Comparison of ENCODE assay signal across 8 cellular contexts in the genomic region with DNA sequence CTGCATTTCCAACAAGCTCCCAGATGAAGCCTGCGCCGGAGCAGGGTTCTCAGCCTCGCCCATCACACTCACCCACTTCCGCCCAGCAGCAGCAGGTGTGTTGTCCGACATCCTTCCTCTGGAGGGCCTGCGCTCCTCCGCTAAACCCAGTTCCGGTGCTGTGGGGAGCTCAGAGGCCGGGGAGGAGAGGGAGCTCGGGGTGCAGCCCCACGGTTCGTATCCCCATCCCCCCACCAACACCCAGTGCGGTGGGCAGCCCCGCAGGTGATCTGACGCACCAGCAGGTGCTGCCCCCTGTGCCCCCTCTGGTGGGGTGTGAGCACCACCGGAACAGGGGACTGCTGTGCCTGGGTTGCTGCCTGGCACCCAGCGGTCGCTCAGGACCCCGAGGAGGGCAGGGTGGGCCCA. TPM values are rescaled to one million over a fixed set of nuclear protein-coding genes. Genes with fewer than 3 reads are reported as not detected.
DNase-seq lines count a peak whose midpoint lies in the region; ATAC-seq, FAIRE-seq and TF ChIP-seq lines count a peak whose summit lies in the region.

No MANE protein-coding gene starts in this region.

- H3K9ac ChIP-seq in HepG2 (ENCODE audit: insufficient read depth, low read depth, low read length) = no peak overlapping the region

- no peak overlapping the region for H3K4me3 ChIP-seq in HepG2 (replicated peaks in 1 of 3; ENCODE audit: insufficient read depth in 1 of 3, low read depth in 2 of 3, low read length in 3 of 3)
- H3K4me3 ChIP-seq in right lobe of liver = no peak overlapping the region

- H3K4me1 Mint-ChIP-seq in immature natural killer cell (peaks cover 31 to 43% of the 10 kb centered on the region in 2 donors), progenitor cell of endocrine pancreas (ENCODE audit: low read depth) (peaks cover 9% of the 10 kb centered on the region)

- DNase-seq in HepG2 (ENCODE audit: low spot score) (no peak), right lobe of liver (no peak), immature natural killer cell (peak; percentile 48 to 52 (median 48)), progenitor cell of endocrine pancreas (ENCODE audit: low spot score, unreplicated experiment) (no peak)
- DNase-seq in activated CD4-positive, alpha-beta T cell treated with anti-CD3 and anti-CD28 coated beads, Interleukin-2, amount 50 U/mL, for 1 hour = peak; percentile 27

- no peaks in the 10 kb centered on the region for H3K36me3 ChIP-seq in HepG2 (replicated peaks in 1 of 2; ENCODE audit: control insufficient read depth in 1 of 2, insufficient read depth in 2 of 2, low read length in 2 of 2)
- H3K36me3 ChIP-seq in right lobe of liver = no peaks in the 10 kb centered on the region

- POLR2A ChIA-PET in HepG2 (lab: Yijun Ruan, JAX) = no interaction called here

- H3K9me3 Mint-ChIP-seq in immature natural killer cell (no peaks in the 10 kb centered on the region), progenitor cell of endocrine pancreas (ENCODE audit: low read depth) (no peaks in the 10 kb centered on the region)

- intact Hi-C loops in HepG2 (cut with micrococcal nuclease; ENCODE audit: unreplicated experiment) = no loop called here
- intact Hi-C loops in right lobe of liver (cut with DNase I) = loop anchor here in 1 of 2 donors (5.0 kb wide), 1 partner anchor 131 kb away; no protein-coding TSS in a partner anchor

- peak overlapping the region; percentile 72 to 95 (median 91) for H3K27ac Mint-ChIP-seq in immature natural killer cell
- H3K27ac Mint-ChIP-seq in progenitor cell of endocrine pancreas = no peak overlapping the region

- H2AFZ ChIP-seq in HepG2 (ENCODE audit: low read length) = no peak overlapping the region

- TF ChIP-seq CTCF in HepG2 (CRISPR knock-in tag; IDR thresholded peaks at IDR 0.05) = no peak
- no peak for TF ChIP-seq CTCF in right lobe of liver (IDR thresholded peaks at IDR 0.05)
- TF ChIP-seq CTCF in progenitor cell of endocrine pancreas (IDR thresholded peaks at IDR 0.05; ENCODE audit: unreplicated experiment) = no peak

- no peaks in the 10 kb centered on the region for H4K20me1 ChIP-seq in HepG2 (ENCODE audit: insufficient read depth, low read length)

- 0 out of 2 replicates have a peak overlapping the region, but pooled peaks have one; percentile 3 for H3K4me2 ChIP-seq in HepG2 (ENCODE audit: low read depth, low read length)

- peak overlapping the region; percentile 78 to 91 (median 89) for H3K4me3 Mint-ChIP-seq in immature natural killer cell
- H3K4me3 Mint-ChIP-seq in progenitor cell of endocrine pancreas (ENCODE audit: low read depth) = no peak overlapping the region

- TF ChIP-seq RAD21 in HepG2 (CRISPR knock-in tag; IDR thresholded peaks at IDR 0.05) = no peak

- no peak overlapping the region for H3K27ac ChIP-seq in HepG2 (ENCODE audit: extremely low read length, insufficient read depth, low read length)
- H3K27ac ChIP-seq in right lobe of liver = no peak overlapping the region

- CTCF ChIA-PET in HepG2 (lab: Yijun Ruan, JAX; ENCODE audit: low intra/inter-chr PET ratio, low total read pairs) = no interaction called here

- TF ChIP-seq EP300 in HepG2 (IDR thresholded peaks at IDR 0.05; ENCODE audit: low read depth in 2 of 2, low read length in 2 of 2) (no peak), HepG2 (CRISPR knock-in tag; IDR thresholded peaks at IDR 0.05; ENCODE audit: borderline replicate concordance) (no peak)

- H3K27me3 ChIP-seq in HepG2 (ENCODE audit: control insufficient read depth in 1 of 2, insufficient read depth in 2 of 2, low read length in 2 of 2) (peaks cover 9 to 54% of the 10 kb centered on the region in 2 experiments), right lobe of liver (no peaks in the 10 kb centered on the region)

- FAIRE-seq in HepG2 (lab: Jason Lieb, UNC) = no peak

- H3K9me3 ChIP-seq in HepG2 (ENCODE audit: low read length) (no peaks in the 10 kb centered on the region), right lobe of liver (no peaks in the 10 kb centered on the region)

- ATAC-seq in HepG2 (no peak), right lobe of liver (no peak), GM18909 (IDR thresholded peaks at IDR 0.05; ENCODE audit: poor library complexity, unreplicated experiment) (no peak), HG03196 (IDR thresholded peaks at IDR 0.05; ENCODE audit: unreplicated experiment) (no peak), GM18511 (IDR thresholded peaks at IDR 0.05; ENCODE audit: unreplicated experiment) (no peak)

- in situ Hi-C loops in HepG2 (cut with HindIII; ENCODE audit: extremely low pct_ligation_motif_present, low pct_unique_long_range_greater_than_20kb) = no loop called here

- peaks cover 13% of the 10 kb centered on the region for H3K79me2 ChIP-seq in HepG2 (ENCODE audit: insufficient read depth, low read length)

- H3K27me3 Mint-ChIP-seq in immature natural killer cell (ENCODE audit: low read depth in 3 of 3) (peaks cover 0 to 6% (median 3%) of the 10 kb centered on the region in 3 donors), progenitor cell of endocrine pancreas (peaks cover 34% of the 10 kb centered on the region)

- peaks cover 31% of the 10 kb centered on the region for H3K4me1 ChIP-seq in HepG2 (ENCODE audit: insufficient read depth, low read length)
- H3K4me1 ChIP-seq in right lobe of liver = peaks cover 0 to 20% (median 8%) of the 10 kb centered on the region in 4 donors

- TF ChIP-seq POLR2A in HepG2 (IDR thresholded peaks at IDR 0.05; ENCODE audit: insufficient read depth in 1 of 2, low read depth in 2 of 2, low read length in 2 of 2) (no peak), right lobe of liver (IDR thresholded peaks at IDR 0.05) (no peak)

- 44% methylated on average over 8 of the region's 19 CpGs for WGBS in HepG2 (ENCODE audit: low lambda C conversion rate)
- WGBS in right lobe of liver (ENCODE audit: insufficient coverage, low coverage, low lambda C conversion rate, missing lambda C conversion rate) = 24% methylated on average over 4 of the region's 19 CpGs

- H3K36me3 Mint-ChIP-seq in immature natural killer cell (no peaks in the 10 kb centered on the region), progenitor cell of endocrine pancreas (ENCODE audit: insufficient read depth) (no peaks in the 10 kb centered on the region)

- BruUV-seq in HepG2 (replicated peaks; lab: Mats Ljungman, UMichigan) = no TSS peak

RNA-seq across cellular contexts. Expression of gene PEX10, which starts 3.4 kb away (rescaled TPM):
- total RNA-seq in HepG2 (2016; rRNA removed; fragmentation: Illumina TruSeq; extraction: Trizol) = 38.3 and 39.6 TPM in 2 replicates
- total RNA-seq in HepG2 (2016; cell fraction: cytosol; rRNA removed; fragmentation: Illumina TruSeq; extraction: Trizol; ENCODE audit: low read depth) = 20.2 and 25.8 TPM in 2 replicates
- total RNA-seq in HepG2 (2016; cell fraction: insoluble cytoplasmic fraction; rRNA removed; fragmentation: Illumina TruSeq; extraction: Trizol) = 37.8 and 38.9 TPM in 2 replicates
- total RNA-seq in HepG2 (2016; cell fraction: membrane; rRNA removed; fragmentation: Illumina TruSeq; extraction: Trizol) = 53.4 and 59.7 TPM in 2 replicates
- total RNA-seq in HepG2 (2016; cell fraction: nucleus; rRNA removed; fragmentation: Illumina TruSeq; extraction: Trizol) = 27.1 and 27.5 TPM in 2 replicates
- 16.1 and 21.0 TPM in 2 replicates for polyA plus RNA-seq in HepG2 (2011; rRNA removed)
- 16.3 and 20.9 TPM in 2 replicates for polyA plus RNA-seq in HepG2 (2011; cell fraction: cytosol; rRNA removed)
- 49.0 and 57.5 TPM in 2 replicates for polyA plus RNA-seq in HepG2 (2011; cell fraction: nucleus; rRNA removed)
- polyA plus RNA-seq in HepG2 (2012) = 13.3 and 14.5 TPM in 2 replicates
- polyA plus RNA-seq in HepG2 (2016; cell fraction: cytosol; fragmentation: Illumina TruSeq; extraction: Trizol; ENCODE audit: low read depth) = 27.1 and 37.0 TPM in 2 replicates
- polyA plus RNA-seq in HepG2 (2016; cell fraction: insoluble cytoplasmic fraction; fragmentation: Illumina TruSeq; extraction: Trizol; ENCODE audit: low read depth) = 36.5 and 40.8 TPM in 2 replicates
- 47.4 and 49.9 TPM in 2 replicates for polyA plus RNA-seq in HepG2 (2016; cell fraction: membrane; fragmentation: Illumina TruSeq; extraction: Trizol; ENCODE audit: low read depth)
- 44.7 and 46.3 TPM in 2 replicates for polyA plus RNA-seq in HepG2 (2016; cell fraction: nucleus; fragmentation: Illumina TruSeq; extraction: Trizol; ENCODE audit: insufficient read depth, low read depth)
- polyA minus RNA-seq in HepG2 (2011; rRNA and poly(A)+ RNA removed; ENCODE audit: low replicate concordance) = 15.3 and 46.5 TPM in 2 replicates
- 9.7 and 12.0 TPM in 2 replicates for polyA minus RNA-seq in HepG2 (2011; cell fraction: cytosol; rRNA and poly(A)+ RNA removed)
- polyA minus RNA-seq in HepG2 (2011; cell fraction: nucleus; rRNA and poly(A)+ RNA removed) = 18.4 and 20.1 TPM in 2 replicates
- total RNA-seq in right lobe of liver = 10 to 100 TPM in 3 of 6 experiments, 1 to 10 TPM in 3; 7.4 to 24.3 (median 10.5) TPM
- 10 to 100 TPM in 1 of 3 donors, 1 to 10 TPM in 2; 9.1 to 18.2 (median 9.3) TPM for polyA plus RNA-seq in immature natural killer cell
- 27.5 and 27.6 TPM in 2 replicates for total RNA-seq in progenitor cell of endocrine pancreas

RNA-seq across cellular contexts. Expression of gene RER1, which starts 24.2 kb away (rescaled TPM):
- total RNA-seq in HepG2 (2016; rRNA removed; fragmentation: Illumina TruSeq; extraction: Trizol) = 83.9 and 128 TPM in 2 replicates
- total RNA-seq in HepG2 (2016; cell fraction: cytosol; rRNA removed; fragmentation: Illumina TruSeq; extraction: Trizol; ENCODE audit: low read depth) = 51.3 and 72.8 TPM in 2 replicates
- 89.5 and 137 TPM in 2 replicates for total RNA-seq in HepG2 (2016; cell fraction: insoluble cytoplasmic fraction; rRNA removed; fragmentation: Illumina TruSeq; extraction: Trizol)
- total RNA-seq in HepG2 (2016; cell fraction: membrane; rRNA removed; fragmentation: Illumina TruSeq; extraction: Trizol) = 77.4 and 86.1 TPM in 2 replicates
- 76.0 and 95.5 TPM in 2 replicates for total RNA-seq in HepG2 (2016; cell fraction: nucleus; rRNA removed; fragmentation: Illumina TruSeq; extraction: Trizol)
- polyA plus RNA-seq in HepG2 (2011; rRNA removed) = 135 and 164 TPM in 2 replicates
- 82.7 and 131 TPM in 2 replicates for polyA plus RNA-seq in HepG2 (2011; cell fraction: cytosol; rRNA removed)
- polyA plus RNA-seq in HepG2 (2011; cell fraction: nucleus; rRNA removed) = 155 and 197 TPM in 2 replicates
- 64.5 and 73.8 TPM in 2 replicates for polyA plus RNA-seq in HepG2 (2012)
- 84.3 and 98.6 TPM in 2 replicates for polyA plus RNA-seq in HepG2 (2016; cell fraction: cytosol; fragmentation: Illumina TruSeq; extraction: Trizol; ENCODE audit: low read depth)
- polyA plus RNA-seq in HepG2 (2016; cell fraction: insoluble cytoplasmic fraction; fragmentation: Illumina TruSeq; extraction: Trizol; ENCODE audit: low read depth) = 87.8 and 97.0 TPM in 2 replicates
- polyA plus RNA-seq in HepG2 (2016; cell fraction: membrane; fragmentation: Illumina TruSeq; extraction: Trizol; ENCODE audit: low read depth) = 69.1 and 85.3 TPM in 2 replicates
- 191 and 194 TPM in 2 replicates for polyA plus RNA-seq in HepG2 (2016; cell fraction: nucleus; fragmentation: Illumina TruSeq; extraction: Trizol; ENCODE audit: insufficient read depth, low read depth)
- polyA minus RNA-seq in HepG2 (2011; rRNA and poly(A)+ RNA removed; ENCODE audit: low replicate concordance) = 95.9 and 234 TPM in 2 replicates
- 32.9 and 45.5 TPM in 2 replicates for polyA minus RNA-seq in HepG2 (2011; cell fraction: cytosol; rRNA and poly(A)+ RNA removed)
- 23.3 and 29.3 TPM in 2 replicates for polyA minus RNA-seq in HepG2 (2011; cell fraction: nucleus; rRNA and poly(A)+ RNA removed)
- total RNA-seq in right lobe of liver = 100 to 1,000 TPM in 4 of 6 experiments, 10 to 100 TPM in 2; 76.5 to 166 (median 122) TPM
- polyA plus RNA-seq in immature natural killer cell = 100 to 1,000 TPM; 185 to 216 (median 210) TPM
- total RNA-seq in progenitor cell of endocrine pancreas = 93.6 and 99.3 TPM in 2 replicates

RNA-seq across cellular contexts. Expression of gene MORN1, which starts 24.5 kb away (rescaled TPM):
- total RNA-seq in HepG2 (2016; rRNA removed; fragmentation: Illumina TruSeq; extraction: Trizol) (3.9 and 6.5 TPM in 2 replicates), right lobe of liver (1 to 10 TPM; 3.1 to 7.1 (median 4.5) TPM), progenitor cell of endocrine pancreas (34.0 and 35.3 TPM in 2 replicates)
- total RNA-seq in HepG2 (2016; cell fraction: cytosol; rRNA removed; fragmentation: Illumina TruSeq; extraction: Trizol; ENCODE audit: low read depth) = 1.5 and 2.2 TPM in 2 replicates
- 3.5 and 5.4 TPM in 2 replicates for total RNA-seq in HepG2 (2016; cell fraction: insoluble cytoplasmic fraction; rRNA removed; fragmentation: Illumina TruSeq; extraction: Trizol)
- total RNA-seq in HepG2 (2016; cell fraction: membrane; rRNA removed; fragmentation: Illumina TruSeq; extraction: Trizol) = 1.7 and 1.8 TPM in 2 replicates
- total RNA-seq in HepG2 (2016; cell fraction: nucleus; rRNA removed; fragmentation: Illumina TruSeq; extraction: Trizol) = 6.4 and 6.8 TPM in 2 replicates
- polyA plus RNA-seq in HepG2 (2011; rRNA removed) (2.6 and 3.1 TPM in 2 replicates), immature natural killer cell (1 to 10 TPM in 2 of 3 donors, under 1 TPM in 1; 0.89 to 4.0 (median 3.9) TPM)
- 2.5 and 3.1 TPM in 2 replicates for polyA plus RNA-seq in HepG2 (2011; cell fraction: cytosol; rRNA removed)
- 7.8 and 8.8 TPM in 2 replicates for polyA plus RNA-seq in HepG2 (2011; cell fraction: nucleus; rRNA removed)
- polyA plus RNA-seq in HepG2 (2012) = 1.3 and 1.7 TPM in 2 replicates
- 0.84 and 1.9 TPM in 2 replicates for polyA plus RNA-seq in HepG2 (2016; cell fraction: cytosol; fragmentation: Illumina TruSeq; extraction: Trizol; ENCODE audit: low read depth)
- 2.3 and 3.3 TPM in 2 replicates for polyA plus RNA-seq in HepG2 (2016; cell fraction: insoluble cytoplasmic fraction; fragmentation: Illumina TruSeq; extraction: Trizol; ENCODE audit: low read depth)
- polyA plus RNA-seq in HepG2 (2016; cell fraction: membrane; fragmentation: Illumina TruSeq; extraction: Trizol; ENCODE audit: low read depth) = 0.73 and 1.3 TPM in 2 replicates
- 8.2 and 9.2 TPM in 2 replicates for polyA plus RNA-seq in HepG2 (2016; cell fraction: nucleus; fragmentation: Illumina TruSeq; extraction: Trizol; ENCODE audit: insufficient read depth, low read depth)
- polyA minus RNA-seq in HepG2 (2011; rRNA and poly(A)+ RNA removed; ENCODE audit: low replicate concordance) = 6.7 and 28.4 TPM in 2 replicates
- polyA minus RNA-seq in HepG2 (2011; cell fraction: cytosol; rRNA and poly(A)+ RNA removed) = 1.3 and 3.0 TPM in 2 replicates
- 7.5 and 8.9 TPM in 2 replicates for polyA minus RNA-seq in HepG2 (2011; cell fraction: nucleus; rRNA and poly(A)+ RNA removed)

Comparison
In these comparisons a context has a peak if more than half of its experiments do, and no peak if none do; other contexts are left out.
1. DNase-seq: peak in activated CD4-positive, alpha-beta T cell treated with anti-CD3 and anti-CD28 coated beads, Interleukin-2, amount 50 U/mL, for 1 hour (single experiment) and immature natural killer cell (3 of 3); none in HepG2 (single experiment), right lobe of liver (0 of 3) and progenitor cell of endocrine pancreas (single experiment).